ENCODE assay signal across 9 cellular contexts in the genomic region with DNA sequence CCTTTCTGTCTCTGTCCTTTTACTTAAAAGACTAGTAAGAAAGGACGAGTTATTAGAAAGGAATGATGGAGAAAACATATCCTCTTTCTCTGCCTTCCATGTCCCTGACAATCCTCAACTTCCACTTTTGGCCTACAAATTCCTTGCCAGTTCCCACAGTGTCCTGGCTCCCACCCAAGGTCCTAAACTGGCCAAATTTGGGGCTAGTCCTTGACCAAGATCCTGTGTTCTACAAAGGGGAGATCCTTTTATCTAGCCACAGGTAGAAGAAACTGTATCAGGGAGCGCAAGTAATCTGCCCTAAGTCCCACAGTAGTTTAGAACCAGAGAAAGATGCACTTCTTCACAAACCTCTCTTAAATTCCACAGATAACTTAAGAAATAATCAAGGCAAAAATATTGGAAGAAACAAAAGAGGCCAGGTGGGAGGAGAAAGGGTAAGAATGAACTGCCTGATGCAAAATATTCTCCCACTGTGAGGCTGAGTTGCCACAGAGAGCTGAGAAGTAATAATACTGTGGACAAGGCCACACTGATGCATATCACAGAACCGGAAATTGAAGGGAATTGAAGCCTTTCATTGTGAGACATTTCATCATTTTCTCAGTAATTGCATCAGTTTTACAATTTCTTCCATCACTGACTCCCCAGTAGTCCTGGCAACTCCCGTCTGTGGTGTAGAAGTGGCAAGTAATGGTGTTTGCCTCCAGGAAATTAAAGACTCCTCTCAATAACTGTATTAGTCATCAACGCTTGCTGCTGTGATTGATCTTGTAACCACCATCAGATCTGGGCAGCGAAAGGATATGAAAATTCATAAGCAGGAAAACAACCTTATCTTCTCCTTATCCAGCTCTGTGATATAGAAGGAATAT. TPM values are rescaled to one million over a fixed set of nuclear protein-coding genes. Genes with fewer than 3 reads are reported as not detected.
DNase-seq lines count a peak whose midpoint lies in the region; ATAC-seq and TF ChIP-seq lines count a peak whose summit lies in the region.
"Had no signal": no experiment of that assay in that cellular context is flagged by ENCODE, and none has a peak within 500 bp of the region (broad histone marks: within the 10 kb centered on the region; RNA-seq: fewer than 3 reads in every experiment).

No MANE protein-coding gene starts in this region.

- no peak overlapping the region for H3K9ac ChIP-seq in OCI-LY1 (ENCODE audit: low read length)

- H3K9me3 Mint-ChIP-seq in CD14-positive monocyte = no peaks in the 10 kb centered on the region
- H3K9me3 Mint-ChIP-seq: activated naive CD4-positive, alpha-beta T cell treated with anti-CD3 and anti-CD28 coated beads, Interleukin-2, amount 50 U/mL, for 24 hours had no signal

- H4K20me1 ChIP-seq in OCI-LY1 (ENCODE audit: insufficient read depth, low read length) = no peaks in the 10 kb centered on the region

- in situ Hi-C loops in ACHN (cut with HindIII; ENCODE audit: low pct_ligation_motif_present, low pct_unique_long_range_greater_than_20kb, low sequenced_read_pairs) = loop anchor here (25.0 kb wide), 1 partner anchor 128 kb away; no protein-coding TSS in a partner anchor

- H3K27ac ChIP-seq in OCI-LY1 (ENCODE audit: low read depth, low read length, poor library complexity, severe bottlenecking) = no peak overlapping the region
- no peak overlapping the region for H3K27ac ChIP-seq in uterus

- peak; percentile 71 for DNase-seq in AG10803 (ENCODE audit: low read depth)
- peak; percentile 86 for DNase-seq in dedifferentiated amniotic fluid mesenchymal stem cell (ENCODE audit: extremely low spot score)
- DNase-seq in CD14-positive monocyte (ENCODE audit: low spot score) = no peak
- DNase-seq in HK-2 (ENCODE audit: unreplicated experiment) = no peak
- no peak for DNase-seq in ACHN
- DNase-seq in uterus = no peak

- TF ChIP-seq CTCF in AG10803 (conservative IDR thresholded peaks at IDR 0.05; ENCODE audit: low read length) = no peak
- no peak for TF ChIP-seq CTCF in OCI-LY1 (IDR thresholded peaks at IDR 0.05; ENCODE audit: low read length)
- no peak for TF ChIP-seq CTCF in CD14-positive monocyte (IDR thresholded peaks at IDR 0.05)
- no peak for TF ChIP-seq CTCF in uterus (IDR thresholded peaks at IDR 0.05)

- no peak overlapping the region for H3K4me2 ChIP-seq in OCI-LY1 (ENCODE audit: low read length)

- TF ChIP-seq POLR2A in uterus (IDR thresholded peaks at IDR 0.05) = no peak

- no peak overlapping the region for H3K4me3 ChIP-seq in AG10803 (ENCODE audit: low read length)
- H3K4me3 ChIP-seq in OCI-LY1 (ENCODE audit: low read depth, low read length, poor library complexity, severe bottlenecking) = no peak overlapping the region
- H3K4me3 ChIP-seq in uterus = no peak overlapping the region

- peak; percentile 30 for ATAC-seq in GM21423 (IDR thresholded peaks at IDR 0.05; ENCODE audit: unreplicated experiment)

- H3K36me3 Mint-ChIP-seq in CD14-positive monocyte = no peaks in the 10 kb centered on the region
- H3K36me3 Mint-ChIP-seq: activated naive CD4-positive, alpha-beta T cell treated with anti-CD3 and anti-CD28 coated beads, Interleukin-2, amount 50 U/mL, for 24 hours had no signal

- H2AFZ ChIP-seq in OCI-LY1 (ENCODE audit: low read length) = peak overlapping the region; percentile 44; the same call in 1 of the 2 replicates

- peak overlapping the region in 3 of 7 donors; percentile 9 to 57 (median 49) for H3K27ac Mint-ChIP-seq in CD14-positive monocyte
- H3K27ac Mint-ChIP-seq: activated naive CD4-positive, alpha-beta T cell treated with anti-CD3 and anti-CD28 coated beads, Interleukin-2, amount 50 U/mL, for 24 hours had no signal

- no peaks in the 10 kb centered on the region for H3K79me2 ChIP-seq in OCI-LY1 (ENCODE audit: insufficient read depth, low read length)

- intact Hi-C loops in CD14-positive monocyte (cut with micrococcal nuclease) (no loop called here), uterus (cut with DNase I; ENCODE audit: low total_unique reads) (no loop called here)

- H3K9me3 ChIP-seq in OCI-LY1 (ENCODE audit: low read length) (no peaks in the 10 kb centered on the region), uterus (no peaks in the 10 kb centered on the region)

- no peaks in the 10 kb centered on the region for H3K36me3 ChIP-seq in OCI-LY1 (ENCODE audit: insufficient read depth, low read length)
- H3K36me3 ChIP-seq in uterus = no peaks in the 10 kb centered on the region

- no peak overlapping the region for H3K4me3 Mint-ChIP-seq in CD14-positive monocyte
- H3K4me3 Mint-ChIP-seq: activated naive CD4-positive, alpha-beta T cell treated with anti-CD3 and anti-CD28 coated beads, Interleukin-2, amount 50 U/mL, for 24 hours had no signal

- H3K27me3 Mint-ChIP-seq in CD14-positive monocyte (ENCODE audit: low read depth in 3 of 3) = peaks cover 0 to 4% (median 0%) of the 10 kb centered on the region in 3 donors

- H3K9me2 ChIP-seq in OCI-LY1 (ENCODE audit: low read depth, low read length) = no peaks in the 10 kb centered on the region

- H3K4me1 ChIP-seq in OCI-LY1 (ENCODE audit: insufficient read depth, low read length, severe bottlenecking) (peaks cover 18% of the 10 kb centered on the region), uterus (no peaks in the 10 kb centered on the region)

- H3K27me3 ChIP-seq in OCI-LY1 (ENCODE audit: insufficient read depth, low read length) (no peaks in the 10 kb centered on the region), uterus (no peaks in the 10 kb centered on the region)

- H3K4me1 Mint-ChIP-seq in CD14-positive monocyte = peaks cover 31% of the 10 kb centered on the region

- H3F3A ChIP-seq in OCI-LY1 (ENCODE audit: insufficient read depth, low read length) = no peaks in the 10 kb centered on the region

RNA-seq across cellular contexts. Expression of a gene that starts 47.2 kb away (rescaled TPM):
- not detected for polyA plus RNA-seq in CD14-positive monocyte
- total RNA-seq in uterus = 1 to 10 TPM in 3 of 4 donors, under 1 TPM in 1; 0.77 to 8.8 (median 6.0) TPM

Comparison
In these comparisons a context has a peak if more than half of its experiments do, and no peak if none do; other contexts are left out.
1. DNase-seq: peak in AG10803 (single experiment) and dedifferentiated amniotic fluid mesenchymal stem cell (single experiment); none in CD14-positive monocyte (single experiment), HK-2 (single experiment), ACHN (single experiment) and uterus (0 of 2).